Comparison of ENCODE assay signal across 24 cellular contexts in genomic region chr2:197558393-197558792, GRCh38.
"Had no signal": no experiment of that assay in that cellular context is flagged by ENCODE, and none has a peak within 500 bp of the region (broad histone marks: within the 10 kb centered on the region; RNA-seq: fewer than 3 reads in every experiment).

No MANE protein-coding gene starts in this region.

- DNase-seq: activated CD4-positive, alpha-beta memory T cell treated with anti-CD3 and anti-CD28 coated beads for 36 hours; activated CD4-positive, alpha-beta T cell treated with anti-CD3 and anti-CD28 coated beads, Interleukin-2, amount 10 ng/mL, durations not matched to agents 7 days and 5 days; activated CD4-positive, CD25-positive, alpha-beta regulatory T cell; activated CD8-positive, alpha-beta memory T cell treated with anti-CD3 and anti-CD28 coated beads, Interleukin-2, amount 50 U/mL, for 4 hours; activated gamma-delta T cell treated with Interleukin-2 at 50 U/mL for 16 hours; activated naive CD4-positive, alpha-beta T cell treated with anti-CD3 and anti-CD28 coated beads, Interleukin-2, amount 10 ng/mL, durations not matched to agents 7 days and 5 days; activated naive CD8-positive, alpha-beta T cell treated with anti-CD3 and anti-CD28 coated beads for 36 hours; activated T-cell treated with anti-CD3 and anti-CD28 coated beads, Interleukin-2, amount 50 U/mL, for 72 hours; central memory CD4-positive, alpha-beta T cell; KG1; NCI-H1092 treated with DMSO at 0.1 percent for 48 hours; NCI-H1417 treated with DMSO at 0.1 percent for 48 hours; NCI-H1694; NCI-H2029; NCI-H510A treated with DMSO at 0.1 percent for 48 hours; NCI-H69; NK-92 treated with Interleukin-12 subunit alpha and Interleukin-12 subunit beta, amount 100 ng/mL, for 24 hours; OCI-M1; Peyer's patch; SHP77 treated with DMSO at 0.1 percent for 48 hours had no signal

- H3K27ac Mint-ChIP-seq: activated CD4-positive, alpha-beta memory T cell treated with anti-CD3 and anti-CD28 coated beads for 36 hours; activated CD4-positive, alpha-beta T cell treated with anti-CD3 and anti-CD28 coated beads, Interleukin-2, amount 10 ng/mL, durations not matched to agents 7 days and 5 days; activated naive CD4-positive, alpha-beta T cell treated with anti-CD3 and anti-CD28 coated beads, Interleukin-2, amount 10 ng/mL, durations not matched to agents 7 days and 5 days; activated naive CD8-positive, alpha-beta T cell treated with anti-CD3 and anti-CD28 coated beads for 36 hours; activated T-cell treated with anti-CD3 and anti-CD28 coated beads, Interleukin-2, amount 50 U/mL, for 72 hours; activated T-helper 2 cell treated with anti-CD3 and anti-CD28 coated beads, Interferon-gamma antibody, Interleukin-2, Interleukin-4, amounts not matched to agents 10 μg/mL and 5 μg/mL and 100 μg/mL, durations not matched to agents 14 hours and 24 hours and 36 hours; T-helper 1 cell treated with Interleukin-12 subunit alpha and Interleukin-12 subunit beta and Interleukin-4 antibody, amounts not matched to agents 30 μg/mL and 1 μg/mL, for 36 hours had no signal

- H3K4me3 ChIP-seq: Peyer's patch had no signal

- H3K9me3 ChIP-seq: Peyer's patch had no signal

- H3K9me3 Mint-ChIP-seq: activated naive CD4-positive, alpha-beta T cell treated with anti-CD3 and anti-CD28 coated beads, Interleukin-2, amount 10 ng/mL, durations not matched to agents 7 days and 5 days; activated naive CD8-positive, alpha-beta T cell treated with anti-CD3 and anti-CD28 coated beads for 36 hours; activated T-helper 2 cell treated with anti-CD3 and anti-CD28 coated beads, Interferon-gamma antibody, Interleukin-2, Interleukin-4, amounts not matched to agents 10 μg/mL and 5 μg/mL and 100 μg/mL, durations not matched to agents 14 hours and 24 hours and 36 hours had no signal

- H3K4me3 Mint-ChIP-seq: activated CD4-positive, alpha-beta memory T cell treated with anti-CD3 and anti-CD28 coated beads for 36 hours; activated CD4-positive, alpha-beta T cell treated with anti-CD3 and anti-CD28 coated beads, Interleukin-2, amount 10 ng/mL, durations not matched to agents 7 days and 5 days; activated naive CD4-positive, alpha-beta T cell treated with anti-CD3 and anti-CD28 coated beads, Interleukin-2, amount 10 ng/mL, durations not matched to agents 7 days and 5 days; activated naive CD8-positive, alpha-beta T cell treated with anti-CD3 and anti-CD28 coated beads for 36 hours; activated T-cell treated with anti-CD3 and anti-CD28 coated beads, Interleukin-2, amount 50 U/mL, for 72 hours; IgD-negative memory B cell; T-helper 1 cell treated with Interleukin-12 subunit alpha and Interleukin-12 subunit beta and Interleukin-4 antibody, amounts not matched to agents 30 μg/mL and 1 μg/mL, for 36 hours had no signal

- FAIRE-seq: TTC549 had no signal

- H3K4me1 Mint-ChIP-seq: activated CD4-positive, alpha-beta T cell treated with anti-CD3 and anti-CD28 coated beads, Interleukin-2, amount 10 ng/mL, durations not matched to agents 7 days and 5 days; activated naive CD4-positive, alpha-beta T cell treated with anti-CD3 and anti-CD28 coated beads, Interleukin-2, amount 10 ng/mL, durations not matched to agents 7 days and 5 days had no signal

- H3K4me1 ChIP-seq: Peyer's patch had no signal

- ATAC-seq: activated T-cell treated with anti-CD3 and anti-CD28 coated beads, Interleukin-2, amount 50 U/mL, for 72 hours had no signal

- H3K27me3 Mint-ChIP-seq: activated CD4-positive, alpha-beta memory T cell treated with anti-CD3 and anti-CD28 coated beads for 36 hours; activated CD4-positive, alpha-beta T cell treated with anti-CD3 and anti-CD28 coated beads, Interleukin-2, amount 10 ng/mL, durations not matched to agents 7 days and 5 days; activated naive CD4-positive, alpha-beta T cell treated with anti-CD3 and anti-CD28 coated beads, Interleukin-2, amount 10 ng/mL, durations not matched to agents 7 days and 5 days; activated naive CD8-positive, alpha-beta T cell treated with anti-CD3 and anti-CD28 coated beads for 36 hours; IgD-negative memory B cell had no signal

- H3K27me3 ChIP-seq: Peyer's patch had no signal

- H3K27ac ChIP-seq: Peyer's patch had no signal
